Comparison of ENCODE assay signal across 8 cellular contexts in genomic region chr12:95449656-95450055, GRCh38. TPM values are rescaled to one million over a fixed set of nuclear protein-coding genes. Genes with fewer than 3 reads are reported as not detected.
DNase-seq lines count a peak whose midpoint lies in the region; TF ChIP-seq lines count a peak whose summit lies in the region.
"Not testable (repeated sequence)": the region's sequence is repeated elsewhere in the genome, so short reads cannot be mapped to it uniquely, and the experiment has no call there.

No MANE protein-coding gene starts in this region.

- H3K27ac Mint-ChIP-seq in Calu3 (ENCODE audit: unreplicated experiment) = peak overlapping the region; percentile 62

- not testable (repeated sequence) for H3K9me3 ChIP-seq in PC-9 (ENCODE audit: insufficient read depth, low read depth); breast epithelium; suprapubic skin

- H3K4me3 ChIP-seq in PC-9; breast epithelium; epithelial cell of esophagus (ENCODE audit: low read length); suprapubic skin: not testable (repeated sequence)

- H3K4me1 ChIP-seq in PC-9 (replicated peaks; ENCODE audit: insufficient read depth) = peaks cover 24% of the 10 kb centered on the region
- H3K4me1 ChIP-seq in breast epithelium, suprapubic skin: not testable (repeated sequence)

- intact Hi-C loops in Calu3 (cut with micrococcal nuclease; ENCODE audit: unreplicated experiment); PC-9 (cut with micrococcal nuclease; ENCODE audit: unreplicated experiment): not testable (repeated sequence)
- intact Hi-C loops in breast epithelium (cut with DNase I; ENCODE audit: low total_unique reads) = loop anchor here (10.0 kb wide), 1 partner anchor 1085 kb away; no protein-coding TSS in a partner anchor

- not testable (repeated sequence) for H3F3A ChIP-seq in PC-9 (ENCODE audit: insufficient read depth, low read depth)

- not testable (repeated sequence) for TF ChIP-seq POLR2A in breast epithelium (IDR thresholded peaks at IDR 0.05); suprapubic skin (IDR thresholded peaks at IDR 0.05)

- peaks cover 20% of the 10 kb centered on the region for H3K27me3 Mint-ChIP-seq in Calu3 (ENCODE audit: unreplicated experiment)

- H3K36me3 ChIP-seq in PC-9 (ENCODE audit: low read depth); breast epithelium; suprapubic skin: not testable (repeated sequence)

- not testable (repeated sequence) for DNase-seq in Calu3; breast epithelium (ENCODE audit: low spot score in 2 of 2); suprapubic skin (ENCODE audit: low spot score in 2 of 2)
- DNase-seq in DMS53 treated with DMSO at 0.1 percent for 48 hours (lab: John Stamatoyannopoulos, UW; ENCODE audit: unreplicated experiment) (peak; percentile 7), NCI-H510A treated with DMSO at 0.1 percent for 48 hours (lab: John Stamatoyannopoulos, UW) (peak; percentile 13), NCI-H748 (lab: John Stamatoyannopoulos, UW; ENCODE audit: unreplicated experiment) (peak; percentile 19), PC-9 (peak in 1 of 2 experiments; percentile 47), epithelial cell of esophagus (ENCODE audit: low read depth) (peak; percentile 35)

- H3K79me2 ChIP-seq in PC-9 (ENCODE audit: low read depth) = not testable (repeated sequence)

- BruUV-seq in Calu3 (replicated peaks; lab: Mats Ljungman, UMichigan); PC-9 (replicated peaks; lab: Mats Ljungman, UMichigan): not testable (repeated sequence)

- H3K27ac ChIP-seq in PC-9 = not testable (repeated sequence)
- peak overlapping the region; percentile 26 to 42 for H3K27ac ChIP-seq in breast epithelium
- peak overlapping the region; percentile 38 for H3K27ac ChIP-seq in suprapubic skin

- POLR2A ChIA-PET in PC-9 (lab: Charles Lee; ENCODE audit: unreplicated experiment) = interaction anchor here (0.6 kb wide), 1 partner anchor 327 kb away, joined by 3 read pairs; no protein-coding TSS in a partner anchor

- not testable (repeated sequence) for H4K20me1 ChIP-seq in PC-9 (ENCODE audit: insufficient read depth)

- not testable (repeated sequence) for H3K27me3 ChIP-seq in PC-9 (ENCODE audit: insufficient read depth, low read depth); breast epithelium; suprapubic skin

- CTCF ChIA-PET in Calu3 (lab: Charles Lee) = interaction anchor here (0.7 kb wide), 1 partner anchor 24 kb away, joined by 3 read pairs; the partner anchor contains the start of gene METAP2
- CTCF ChIA-PET in PC-9 (lab: Charles Lee) = not testable (repeated sequence)

- not testable (repeated sequence) for TF ChIP-seq CTCF in Calu3 (IDR thresholded peaks at IDR 0.05; ENCODE audit: unreplicated experiment); PC-9 (conservative IDR thresholded peaks at IDR 0.05); breast epithelium (IDR thresholded peaks at IDR 0.05); epithelial cell of esophagus (IDR thresholded peaks at IDR 0.05; ENCODE audit: insufficient read depth, low read depth, low read length, missing control alignments); suprapubic skin (IDR thresholded peaks at IDR 0.05)

- 57% methylated on average over 1 of the region's 1 CpG for WGBS in suprapubic skin

- peak overlapping the region; percentile 39; the same call in 1 of the 2 replicates for H2AFZ ChIP-seq in PC-9

- not testable (repeated sequence) for H3K4me3 Mint-ChIP-seq in Calu3 (ENCODE audit: low read depth, unreplicated experiment)

- H3K4me1 Mint-ChIP-seq in Calu3 (ENCODE audit: low read depth, unreplicated experiment) = peaks cover 31% of the 10 kb centered on the region

- H3K4me2 ChIP-seq in PC-9 = peak overlapping the region; percentile 54

- H3K9me2 ChIP-seq in PC-9 (ENCODE audit: insufficient read depth) = not testable (repeated sequence)

- not testable (repeated sequence) for H3K36me3 Mint-ChIP-seq in Calu3 (ENCODE audit: insufficient read depth, unreplicated experiment)

- TF ChIP-seq EP300 in suprapubic skin (IDR thresholded peaks at IDR 0.05) = not testable (repeated sequence)

- not testable (repeated sequence) for H3K9me3 Mint-ChIP-seq in Calu3 (ENCODE audit: low read depth, unreplicated experiment)

RNA-seq across cellular contexts. Expression of gene METAP2, which starts 24.3 kb away (rescaled TPM):
- total RNA-seq in Calu3 (2022) (96.0 and 96.3 TPM in 2 replicates), PC-9 (2021) (74.4 and 93.8 TPM in 2 replicates), breast epithelium (10 to 100 TPM; 58.7 to 67.8 (median 59.6) TPM), suprapubic skin (10 to 100 TPM; 44.7 to 72.6 (median 61.8) TPM)
